In genomic region chr7:148698397-148699023, GRCh38 we compare ENCODE assay signal across 8 cellular contexts. TPM values are rescaled to one million over a fixed set of nuclear protein-coding genes. Genes with fewer than 3 reads are reported as not detected.
A peak's percentile ranks its signal among the peaks of the same experiment; 100 is the strongest.
DNase-seq lines count a peak whose midpoint lies in the region; ATAC-seq and TF ChIP-seq lines count a peak whose summit lies in the region.

Gene CUL1, plus strand, starts transcription at chr7:148698903. Its CDS starts 31,220 bp downstream, at chr7:148730123.

- H2AFZ ChIP-seq in ACC112 (ENCODE audit: low read length, unreplicated experiment), result peak within 1 kb of the TSS; percentile 72

- H3K4me1 Mint-ChIP-seq in activated CD4-positive, alpha-beta T cell treated with anti-CD3 and anti-CD28 coated beads, Interleukin-2, amount 10 ng/mL, durations not matched to agents 24 days and 14 days, result peaks cover 54% of the 10 kb centered on the region

- H3K27me3 Mint-ChIP-seq in activated CD4-positive, alpha-beta T cell treated with anti-CD3 and anti-CD28 coated beads, Interleukin-2, amount 10 ng/mL, durations not matched to agents 24 days and 14 days, result no peaks in the 10 kb centered on the region

- peaks cover 31% of the 10 kb centered on the region for H3K4me1 ChIP-seq in ACC112 (ENCODE audit: control insufficient read depth, insufficient read depth, low read length, unreplicated experiment)

- H3K36me3 Mint-ChIP-seq in activated CD4-positive, alpha-beta T cell treated with anti-CD3 and anti-CD28 coated beads, Interleukin-2, amount 10 ng/mL, durations not matched to agents 24 days and 14 days (ENCODE audit: low read depth), result peaks cover 20% of the 10 kb centered on the region

- DNase-seq in NCI-H2227 (lab: John Stamatoyannopoulos, UW; ENCODE audit: unreplicated experiment) (peak; percentile 87), coronary artery (ENCODE audit: low spot score) (peak; percentile 89), left lobe of liver (ENCODE audit: low spot score) (peak; percentile 92)
- DNase-seq in activated CD4-positive, alpha-beta T cell treated with anti-CD3 and anti-CD28 coated beads, Interleukin-2, amount 10 ng/mL, durations not matched to agents 24 days and 14 days, result peak; percentile 95
- peak; percentile 85 for DNase-seq in stimulated activated CD4-positive, alpha-beta T cell treated with anti-CD3 and anti-CD28 coated beads, Interleukin-4, amount 100 ng/mL, for 1 hour

- H3K27me3 ChIP-seq in ACC112 (ENCODE audit: insufficient read depth, low read length), result no peaks in the 10 kb centered on the region

- TF ChIP-seq POLR2A in GM18526 (IDR thresholded peaks at IDR 0.05; ENCODE audit: extremely low read depth, insufficient read length), result peak; percentile 61

- peak within 1 kb of the TSS; percentile 92 for H3K4me3 Mint-ChIP-seq in activated CD4-positive, alpha-beta T cell treated with anti-CD3 and anti-CD28 coated beads, Interleukin-2, amount 10 ng/mL, durations not matched to agents 24 days and 14 days

- H3K79me2 ChIP-seq in ACC112 (ENCODE audit: control insufficient read depth, insufficient read depth, low read length, unreplicated experiment), result peaks cover 42% of the 10 kb centered on the region

- intact Hi-C loops in activated CD4-positive, alpha-beta T cell treated with anti-CD3 and anti-CD28 coated beads, Interleukin-2, amount 10 ng/mL, durations not matched to agents 24 days and 14 days (cut with micrococcal nuclease), result loop anchor here (1.0 to 5.0 kb wide), 4 partner anchors 215 to 392 kb away; partner anchors contain the start of genes PDIA4 and ZNF786

- peaks cover 8% of the 10 kb centered on the region for H3K9me3 Mint-ChIP-seq in activated CD4-positive, alpha-beta T cell treated with anti-CD3 and anti-CD28 coated beads, Interleukin-2, amount 10 ng/mL, durations not matched to agents 24 days and 14 days

- no peaks in the 10 kb centered on the region for H3K36me3 ChIP-seq in ACC112 (ENCODE audit: insufficient read depth, low read length)

- no peak for TF ChIP-seq CTCF in coronary artery (IDR thresholded peaks at IDR 0.05)

- ATAC-seq in HG03060 (IDR thresholded peaks at IDR 0.05; ENCODE audit: low read depth, unreplicated experiment) (peak; percentile 40), left lobe of liver (peak; percentile 86)

- H3K27ac ChIP-seq in ACC112 (ENCODE audit: low read depth, low read length), result peak within 1 kb of the TSS; percentile 85
- H3K27ac ChIP-seq in coronary artery, result peak within 1 kb of the TSS; percentile 98 to 99

- H3K27ac Mint-ChIP-seq in activated CD4-positive, alpha-beta T cell treated with anti-CD3 and anti-CD28 coated beads, Interleukin-2, amount 10 ng/mL, durations not matched to agents 24 days and 14 days, result peak within 1 kb of the TSS; percentile 94

- H3K4me3 ChIP-seq in ACC112 (ENCODE audit: low read depth, low read length) (peak within 1 kb of the TSS; percentile 94), coronary artery (peak within 1 kb of the TSS; percentile 90)

RNA-seq across cellular contexts. Expression of gene CUL1, which starts in this region (rescaled TPM):
- 82.2 and 82.4 TPM in 2 replicates for total RNA-seq in activated CD4-positive, alpha-beta T cell treated with anti-CD3 and anti-CD28 coated beads, Interleukin-2, amount 10 ng/mL, durations not matched to agents 24 days and 14 days
- total RNA-seq in left lobe of liver, result 22.9 TPM

Comparison
In these comparisons a context has a peak if more than half of its experiments do, and no peak if none do; other contexts are left out.
1. Peak in every context shown above with its lines: DNase-seq, ATAC-seq, H3K4me3 ChIP-seq and H3K27ac ChIP-seq.